ENCODE assay signal across 10 cellular contexts in the genomic region with DNA sequence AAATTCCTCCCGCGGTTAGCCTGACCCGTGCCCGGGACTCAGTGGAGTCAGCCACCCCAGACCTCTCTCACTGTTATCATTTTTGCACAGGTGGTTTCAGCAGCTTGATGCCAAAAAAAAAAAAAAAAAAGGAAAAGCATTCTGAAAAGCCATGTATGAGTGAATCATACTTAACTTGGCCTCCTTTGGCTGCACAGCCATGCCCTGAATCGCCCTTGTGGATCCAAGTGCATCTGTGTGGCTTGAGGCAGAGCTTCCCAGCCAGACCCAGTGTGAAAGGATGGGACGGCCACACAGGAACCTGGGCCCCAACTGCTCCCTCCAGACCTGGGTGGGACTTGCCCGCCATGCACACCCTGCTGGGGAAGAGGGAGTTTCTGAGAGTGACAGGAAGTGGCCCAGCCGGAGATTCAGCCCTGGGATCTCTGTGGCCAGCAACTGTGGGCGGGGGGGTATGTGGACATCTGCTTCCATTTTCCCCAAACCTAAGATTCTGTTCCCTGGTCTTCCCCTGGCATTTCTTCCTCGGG.
DNase-seq lines count a peak whose midpoint lies in the region; ATAC-seq and FAIRE-seq lines count a peak whose summit lies in the region.
"Had no signal": no experiment of that assay in that cellular context is flagged by ENCODE, and none has a peak within 500 bp of the region (broad histone marks: within the 10 kb centered on the region; RNA-seq: fewer than 3 reads in every experiment).

No MANE protein-coding gene starts in this region.

- no peak for ATAC-seq in stimulated activated effector memory CD8-positive, alpha-beta T cell treated with anti-CD3 and anti-CD28 coated beads, Interleukin-12 subunit alpha, Interleukin-12 subunit beta, amount 100 ng/mL, for 72 hours

- H3K27ac Mint-ChIP-seq in stimulated activated effector memory CD8-positive, alpha-beta T cell treated with anti-CD3 and anti-CD28 coated beads, Interleukin-12 subunit alpha, Interleukin-12 subunit beta, amount 100 ng/mL, for 72 hours, result peak overlapping the region; percentile 61

- no peak overlapping the region for H3K4me3 Mint-ChIP-seq in stimulated activated effector memory CD8-positive, alpha-beta T cell treated with anti-CD3 and anti-CD28 coated beads, Interleukin-12 subunit alpha, Interleukin-12 subunit beta, amount 100 ng/mL, for 72 hours

- DNase-seq in DMS53 (lab: John Stamatoyannopoulos, UW) (peak; percentile 69), DMS53 treated with DMSO at 0.1 percent for 48 hours (lab: John Stamatoyannopoulos, UW; ENCODE audit: unreplicated experiment) (no peak), RCC 7860 (ENCODE audit: low spot score) (peak; percentile 84), fibroblast of gingiva (ENCODE audit: low read depth) (peak; percentile 29), NCI-H524 treated with DMSO at 0.1 percent for 48 hours (lab: John Stamatoyannopoulos, UW) (no peak), middle frontal gyrus (ENCODE audit: extremely low spot score, low spot score) (no peak), T1000 (lab: John Stamatoyannopoulos, UW) (no peak)
- DNase-seq in stimulated activated effector memory CD8-positive, alpha-beta T cell treated with anti-CD3 and anti-CD28 coated beads, Interleukin-12 subunit alpha, Interleukin-12 subunit beta, amount 100 ng/mL, for 72 hours (ENCODE audit: low spot score in 2 of 2), result no peak
- DNase-seq: MM.1S had no signal

- peaks cover 18% of the 10 kb centered on the region for H3K36me3 Mint-ChIP-seq in stimulated activated effector memory CD8-positive, alpha-beta T cell treated with anti-CD3 and anti-CD28 coated beads, Interleukin-12 subunit alpha, Interleukin-12 subunit beta, amount 100 ng/mL, for 72 hours

- peaks cover 17% of the 10 kb centered on the region for H3K4me1 Mint-ChIP-seq in stimulated activated effector memory CD8-positive, alpha-beta T cell treated with anti-CD3 and anti-CD28 coated beads, Interleukin-12 subunit alpha, Interleukin-12 subunit beta, amount 100 ng/mL, for 72 hours

- FAIRE-seq in RCC 7860 (lab: Jason Lieb, UNC), result peak; percentile 81
- FAIRE-seq: A204.1 had no signal

- H3K9me3 Mint-ChIP-seq in stimulated activated effector memory CD8-positive, alpha-beta T cell treated with anti-CD3 and anti-CD28 coated beads, Interleukin-12 subunit alpha, Interleukin-12 subunit beta, amount 100 ng/mL, for 72 hours, result no peaks in the 10 kb centered on the region

Comparison
In these comparisons a context has a peak if more than half of its experiments do, and no peak if none do; other contexts are left out.
1. DNase-seq: peak in DMS53 (single experiment), RCC 7860 (single experiment) and fibroblast of gingiva (single experiment); none in DMS53 treated with DMSO at 0.1 percent for 48 hours (single experiment), stimulated activated effector memory CD8-positive, alpha-beta T cell treated with anti-CD3 and anti-CD28 coated beads, Interleukin-12 subunit alpha, Interleukin-12 subunit beta, amount 100 ng/mL, for 72 hours (0 of 2), NCI-H524 treated with DMSO at 0.1 percent for 48 hours (single experiment), middle frontal gyrus (single experiment) and T1000 (single experiment).